In genomic region chr12:66409195-66409871, GRCh38 we compare ENCODE assay signal across 1 cellular context.
A peak's percentile ranks its signal among the peaks of the same experiment; 100 is the strongest.
TF ChIP-seq lines count a peak whose summit lies in the region.

No MANE protein-coding gene starts in this region.

TF ChIP-seq in A549, 52 proteins besides CTCF, POLR2A, EP300 and RAD21 (continued from another document):
- no peak for TF ChIP-seq HMGXB4 (CRISPR knock-in tag; IDR thresholded peaks at IDR 0.05; ENCODE audit: borderline replicate concordance)
- TF ChIP-seq TFCP2L1 (CRISPR knock-in tag; IDR thresholded peaks at IDR 0.05) = no peak
- no peak for TF ChIP-seq ESRRA (IDR thresholded peaks at IDR 0.05; ENCODE audit: borderline replicate concordance, low read length)
- peak; percentile 44; the same call in 2 of the 3 replicates for TF ChIP-seq SMC3 (IDR thresholded peaks at IDR 0.05)
